8 cellular contexts compared by ENCODE assay signal in genomic region chr1:34597877-34598514, GRCh38.
DNase-seq lines count a peak whose midpoint lies in the region; ATAC-seq and TF ChIP-seq lines count a peak whose summit lies in the region.

No MANE protein-coding gene starts in this region.

- no peaks in the 10 kb centered on the region for H3K36me3 Mint-ChIP-seq in activated naive CD4-positive, alpha-beta T cell treated with anti-CD3 and anti-CD28 coated beads, Interleukin-2, amount 10 ng/mL, durations not matched to agents 7 days and 5 days

- H3K36me3 ChIP-seq in DOHH2 (ENCODE audit: control insufficient read depth, low read length), result no peaks in the 10 kb centered on the region
- H3K36me3 ChIP-seq in PC-3 (ENCODE audit: low read depth, low read length), result no peaks in the 10 kb centered on the region

- no peak overlapping the region for H3K4me3 ChIP-seq in DOHH2 (ENCODE audit: low read length)
- H3K4me3 ChIP-seq in Jurkat, Clone E6-1 (ENCODE audit: low read length), result no peak overlapping the region
- H3K4me3 ChIP-seq in PC-3 (ENCODE audit: low read length), result no peak overlapping the region
- H3K4me3 ChIP-seq in retinal pigment epithelial cell (ENCODE audit: low read length), result no peak overlapping the region

- H3F3A ChIP-seq in DOHH2 (ENCODE audit: control insufficient read depth, insufficient read depth), result no peaks in the 10 kb centered on the region
- no peaks in the 10 kb centered on the region for H3F3A ChIP-seq in PC-3 (ENCODE audit: low read length, unreplicated experiment)

- H3K4me1 Mint-ChIP-seq in activated naive CD4-positive, alpha-beta T cell treated with anti-CD3 and anti-CD28 coated beads, Interleukin-2, amount 10 ng/mL, durations not matched to agents 7 days and 5 days, result no peaks in the 10 kb centered on the region

- H2AFZ ChIP-seq in PC-3 (ENCODE audit: low read length), result no peak overlapping the region

- no peaks in the 10 kb centered on the region; the same call in 1 of the 2 replicates for H3K27me3 ChIP-seq in DOHH2 (ENCODE audit: control insufficient read depth, low read length)
- H3K27me3 ChIP-seq in PC-3 (ENCODE audit: low read length), result peaks cover 26% of the 10 kb centered on the region

- H3K4me2 ChIP-seq in DOHH2 (ENCODE audit: low read length), result no peak overlapping the region
- no peak overlapping the region for H3K4me2 ChIP-seq in PC-3 (ENCODE audit: low read length)

- H3K4me3 Mint-ChIP-seq in activated naive CD4-positive, alpha-beta T cell treated with anti-CD3 and anti-CD28 coated beads, Interleukin-2, amount 10 ng/mL, durations not matched to agents 7 days and 5 days, result no peak overlapping the region

- DNase-seq in Jurkat, Clone E6-1 (ENCODE audit: low read depth, low spot score), result peak; percentile 39
- DNase-seq in PC-3 (peak; percentile 75), left ventricle myocardium superior (peak; percentile 66), retinal pigment epithelial cell (ENCODE audit: low read depth) (peak; percentile 0)
- DNase-seq in activated naive CD4-positive, alpha-beta T cell treated with anti-CD3 and anti-CD28 coated beads, Interleukin-2, amount 10 ng/mL, durations not matched to agents 7 days and 5 days, result peak; percentile 70

- H3K9me2 ChIP-seq in DOHH2 (replicated peaks; ENCODE audit: control insufficient read depth, low read length), result no peaks in the 10 kb centered on the region
- no peaks in the 10 kb centered on the region for H3K9me2 ChIP-seq in PC-3 (replicated peaks; ENCODE audit: low read length)

- no peaks in the 10 kb centered on the region for H3K4me1 ChIP-seq in DOHH2 (ENCODE audit: control insufficient read depth, low read length)
- H3K4me1 ChIP-seq in PC-3 (ENCODE audit: insufficient read depth, low read length), result no peaks in the 10 kb centered on the region

- no peaks in the 10 kb centered on the region for H3K9me3 Mint-ChIP-seq in activated naive CD4-positive, alpha-beta T cell treated with anti-CD3 and anti-CD28 coated beads, Interleukin-2, amount 10 ng/mL, durations not matched to agents 7 days and 5 days

- H3K27ac Mint-ChIP-seq in activated naive CD4-positive, alpha-beta T cell treated with anti-CD3 and anti-CD28 coated beads, Interleukin-2, amount 10 ng/mL, durations not matched to agents 7 days and 5 days, result no peak overlapping the region

- intact Hi-C loops in PC-3 (cut with micrococcal nuclease), result loop anchor here (5.0 to 10.0 kb wide), 4 partner anchors 136 to 966 kb away; no protein-coding TSS in a partner anchor
- intact Hi-C loops in left ventricle myocardium superior (cut with micrococcal nuclease), result loop anchor here (10.0 kb wide), 1 partner anchor 963 kb away; no protein-coding TSS in a partner anchor

- BruUV-seq in PC-3 (replicated peaks; lab: Mats Ljungman, UMichigan), result no TSS peak

- H3K9me3 ChIP-seq in DOHH2 (ENCODE audit: control insufficient read depth, insufficient read depth, low read length) (no peaks in the 10 kb centered on the region), PC-3 (ENCODE audit: low read length) (no peaks in the 10 kb centered on the region)

- peak; percentile 90 for TF ChIP-seq CTCF in DOHH2 (IDR thresholded peaks at IDR 0.05; ENCODE audit: low read depth, low read length, poor library complexity, severe bottlenecking)
- TF ChIP-seq CTCF in PC-3 (conservative IDR thresholded peaks at IDR 0.05; ENCODE audit: low read depth, low read length), result peak; percentile 90
- TF ChIP-seq CTCF in retinal pigment epithelial cell (conservative IDR thresholded peaks at IDR 0.05; ENCODE audit: low read depth, low read length), result peak; percentile 74

- peaks cover 7% of the 10 kb centered on the region for H3K27me3 Mint-ChIP-seq in activated naive CD4-positive, alpha-beta T cell treated with anti-CD3 and anti-CD28 coated beads, Interleukin-2, amount 10 ng/mL, durations not matched to agents 7 days and 5 days

- H3K9ac ChIP-seq in PC-3 (ENCODE audit: low read length), result no peak overlapping the region

- POLR2A ChIA-PET in PC-3 (lab: Charles Lee; ENCODE audit: unreplicated experiment), result no interaction called here

- H3K79me2 ChIP-seq in DOHH2 (ENCODE audit: control insufficient read depth, low read length), result no peaks in the 10 kb centered on the region
- H3K79me2 ChIP-seq in PC-3 (ENCODE audit: low read length), result no peaks in the 10 kb centered on the region

- no peak overlapping the region for H3K27ac ChIP-seq in DOHH2 (ENCODE audit: low read depth, low read length)
- H3K27ac ChIP-seq in PC-3 (ENCODE audit: low read length), result no peak overlapping the region

- H4K20me1 ChIP-seq in DOHH2 (ENCODE audit: control insufficient read depth, insufficient read depth, low read depth, low read length), result no peaks in the 10 kb centered on the region
- H4K20me1 ChIP-seq in PC-3 (ENCODE audit: low read length), result no peaks in the 10 kb centered on the region

- CTCF ChIA-PET in PC-3 (lab: Charles Lee), result interaction anchor here (0.6 to 0.7 kb wide), 2 partner anchors 49 to 958 kb away, joined by 3 read pairs; no protein-coding TSS in a partner anchor
- CTCF ChIA-PET in activated naive CD4-positive, alpha-beta T cell treated with anti-CD3 and anti-CD28 coated beads, Interleukin-2, amount 10 ng/mL, durations not matched to agents 7 days and 5 days (lab: Charles Lee), result interaction anchor here (0.9 to 2.1 kb wide), 4 partner anchors 12 to 968 kb away, joined by 3 to 12 read pairs (median 4); no protein-coding TSS in a partner anchor

- ATAC-seq in PC-3, result peak; percentile 81
- peak; percentile 68 for ATAC-seq in left ventricle myocardium superior
- ATAC-seq in HG03342 (IDR thresholded peaks at IDR 0.05; ENCODE audit: unreplicated experiment), result no peak
- ATAC-seq in HG02759 (IDR thresholded peaks at IDR 0.05; ENCODE audit: unreplicated experiment), result no peak

Comparison
In these comparisons a context has a peak if more than half of its experiments do, and no peak if none do; other contexts are left out.
1. DNase-seq: peak in every context shown above with its lines; median percentile 75 in PC-3; 70 in activated naive CD4-positive, alpha-beta T cell treated with anti-CD3 and anti-CD28 coated beads, Interleukin-2, amount 10 ng/mL, durations not matched to agents 7 days and 5 days; 66 in left ventricle myocardium superior; 39 in Jurkat, Clone E6-1; 0 in retinal pigment epithelial cell.
2. ATAC-seq: peak in PC-3 (single experiment) and left ventricle myocardium superior (single experiment); none in HG03342 (single experiment) and HG02759 (single experiment).
3. Peak in every context shown above with its lines, with median percentiles within 50 percentile points of each other: CTCF ChIP-seq.